In genomic region chr3:50228184-50228763, GRCh38 we compare ENCODE assay signal across 10 cellular contexts. TPM values are rescaled to one million over a fixed set of nuclear protein-coding genes. Genes with fewer than 3 reads are reported as not detected.
DNase-seq lines count a peak whose midpoint lies in the region; ATAC-seq, FAIRE-seq and TF ChIP-seq lines count a peak whose summit lies in the region.
"Not testable (repeated sequence)": the region's sequence is repeated elsewhere in the genome, so short reads cannot be mapped to it uniquely, and the experiment has no call there.
"Had no signal": no experiment of that assay in that cellular context is flagged by ENCODE, and none has a peak within 500 bp of the region (broad histone marks: within the 10 kb centered on the region; RNA-seq: fewer than 3 reads in every experiment).

No MANE protein-coding gene starts in this region.

- H2AK5ac ChIP-seq in neuronal stem cell (ENCODE audit: low read depth, low read length), result peak overlapping the region; percentile 99

- not testable (repeated sequence) for H3K9me3 Mint-ChIP-seq in CD4-positive, CD25-positive, alpha-beta regulatory T cell; IgD-negative memory B cell; T-helper 1 cell treated with Interleukin-12 subunit alpha and Interleukin-12 subunit beta and Interleukin-4 antibody, amounts not matched to agents 30 μg/mL and 1 μg/mL, for 36 hours

- not testable (repeated sequence) for H3K27me3 ChIP-seq in CD4-positive, CD25-positive, alpha-beta regulatory T cell (ENCODE audit: control insufficient read depth, insufficient read depth, low read length)
- H3K27me3 ChIP-seq in adipocyte (replicated peaks; ENCODE audit: control insufficient read depth, insufficient read depth, low read length), result peaks cover 12% of the 10 kb centered on the region
- peaks cover 0 to 12% (median 6%) of the 10 kb centered on the region in 3 experiments for H3K27me3 ChIP-seq in neuronal stem cell (ENCODE audit: control insufficient read depth in 3 of 3, insufficient read depth in 3 of 3, low read depth in 1 of 3, low read length in 3 of 3)

- H3K27ac Mint-ChIP-seq in CD4-positive, CD25-positive, alpha-beta regulatory T cell, result peak overlapping the region; percentile 71 to 93 (median 92)
- peak overlapping the region; percentile 70 to 94 (median 86) for H3K27ac Mint-ChIP-seq in IgD-negative memory B cell
- H3K27ac Mint-ChIP-seq in T-helper 1 cell treated with Interleukin-12 subunit alpha and Interleukin-12 subunit beta and Interleukin-4 antibody, amounts not matched to agents 30 μg/mL and 1 μg/mL, for 36 hours, result peak overlapping the region; percentile 91

- not testable (repeated sequence) for FAIRE-seq in kidney (lab: Jason Lieb, UNC)

- not testable (repeated sequence) for H4K91ac ChIP-seq in neuronal stem cell (ENCODE audit: low read depth, low read length, poor library complexity)

- peaks cover 19% of the 10 kb centered on the region for H3K4me1 ChIP-seq in CD4-positive, CD25-positive, alpha-beta regulatory T cell (ENCODE audit: control insufficient read depth, insufficient read depth, low read length, poor library complexity, severe bottlenecking)
- H3K4me1 ChIP-seq in adipocyte (ENCODE audit: control insufficient read depth, insufficient read depth, low read length), result not testable (repeated sequence)
- H3K4me1 ChIP-seq in kidney (ENCODE audit: control insufficient read depth in 1 of 2, insufficient read depth in 1 of 2, low read depth in 1 of 2, low read length in 2 of 2) (peaks cover 0 to 18% of the 10 kb centered on the region in 2 donors), neuronal stem cell (ENCODE audit: control insufficient read depth in 2 of 2, insufficient read depth in 1 of 2, low read depth in 1 of 2, low read length in 2 of 2) (peaks cover 23 to 38% of the 10 kb centered on the region in 2 donors)

- H2BK15ac ChIP-seq in neuronal stem cell (ENCODE audit: low read length), result peak overlapping the region; percentile 2

- not testable (repeated sequence) for H3K9me3 ChIP-seq in CD4-positive, CD25-positive, alpha-beta regulatory T cell (ENCODE audit: control insufficient read depth in 2 of 2, low read length in 2 of 2); adipocyte (ENCODE audit: control insufficient read depth, low read length); kidney (ENCODE audit: control insufficient read depth in 1 of 2, low read length in 2 of 2); neuronal stem cell (replicated peaks in 1 of 2; ENCODE audit: control insufficient read depth in 2 of 2, insufficient read depth in 1 of 2, low read depth in 1 of 2, low read length in 2 of 2)

- H3K23ac ChIP-seq in neuronal stem cell (ENCODE audit: low read depth, low read length, poor library complexity), result peak overlapping the region; percentile 8

- peak overlapping the region; percentile 90 to 100 (median 96) for H3K4me3 Mint-ChIP-seq in CD4-positive, CD25-positive, alpha-beta regulatory T cell
- H3K4me3 Mint-ChIP-seq in IgD-negative memory B cell, result peak overlapping the region; percentile 84 to 99 (median 94)
- peak overlapping the region; percentile 96 for H3K4me3 Mint-ChIP-seq in T-helper 1 cell treated with Interleukin-12 subunit alpha and Interleukin-12 subunit beta and Interleukin-4 antibody, amounts not matched to agents 30 μg/mL and 1 μg/mL, for 36 hours

- H3K18ac ChIP-seq in neuronal stem cell (ENCODE audit: low read length), result peak overlapping the region; percentile 100

- H3K4me1 Mint-ChIP-seq in CD4-positive, CD25-positive, alpha-beta regulatory T cell, result peaks cover 0 to 36% (median 13%) of the 10 kb centered on the region in 4 donors
- H3K4me1 Mint-ChIP-seq in IgD-negative memory B cell, result peaks cover 17 to 30% (median 30%) of the 10 kb centered on the region in 3 donors
- peaks cover 23% of the 10 kb centered on the region for H3K4me1 Mint-ChIP-seq in T-helper 1 cell treated with Interleukin-12 subunit alpha and Interleukin-12 subunit beta and Interleukin-4 antibody, amounts not matched to agents 30 μg/mL and 1 μg/mL, for 36 hours (ENCODE audit: low read depth)

- H3K4ac ChIP-seq in neuronal stem cell (ENCODE audit: low read length), result peak overlapping the region; percentile 5

- H2BK5ac ChIP-seq in neuronal stem cell (ENCODE audit: low read length), result peak overlapping the region; percentile 99

- not testable (repeated sequence) for ATAC-seq in CD4-positive, CD25-positive, alpha-beta regulatory T cell (ENCODE audit: low read depth in 2 of 2)

- H3K27ac ChIP-seq in CD4-positive, CD25-positive, alpha-beta regulatory T cell (ENCODE audit: insufficient read depth, low read length, poor library complexity, severe bottlenecking), result peak overlapping the region; percentile 68
- H3K27ac ChIP-seq in epithelial cell of prostate (peak overlapping the region; percentile 73), kidney (ENCODE audit: low read depth in 2 of 2, low read length in 2 of 2) (peak overlapping the region; percentile 58 to 89), neuronal stem cell (replicated peaks; ENCODE audit: low read length) (peak overlapping the region; percentile 98), temporal lobe (ENCODE audit: low read depth, low read length) (peak overlapping the region; percentile 79)

- H3K4me2 ChIP-seq in neuronal stem cell (ENCODE audit: insufficient read depth, low read length, poor library complexity, severe bottlenecking), result peak overlapping the region; percentile 83

- peak overlapping the region; percentile 88 for H2AFZ ChIP-seq in neuronal stem cell (ENCODE audit: low read length)

- H2BK12ac ChIP-seq in neuronal stem cell (ENCODE audit: low read length), result peak overlapping the region; percentile 99

- H3K79me1 ChIP-seq in neuronal stem cell (ENCODE audit: low read depth, low read length), result not testable (repeated sequence)

- not testable (repeated sequence) for H3K14ac ChIP-seq in neuronal stem cell (ENCODE audit: low read length)

- H3K27me3 Mint-ChIP-seq in CD4-positive, CD25-positive, alpha-beta regulatory T cell, result peaks cover 11% of the 10 kb centered on the region
- H3K27me3 Mint-ChIP-seq in IgD-negative memory B cell, result not testable (repeated sequence)
- H3K27me3 Mint-ChIP-seq in T-helper 1 cell treated with Interleukin-12 subunit alpha and Interleukin-12 subunit beta and Interleukin-4 antibody, amounts not matched to agents 30 μg/mL and 1 μg/mL, for 36 hours (ENCODE audit: low read depth), result peaks cover 12% of the 10 kb centered on the region

- not testable (repeated sequence) for H4K8ac ChIP-seq in neuronal stem cell (ENCODE audit: low read depth, low read length)

- DNase-seq in CD4-positive, CD25-positive, alpha-beta regulatory T cell; adipocyte (ENCODE audit: low read depth); epithelial cell of prostate (ENCODE audit: low read depth, low spot score); kidney; neuronal stem cell (ENCODE audit: low spot score): not testable (repeated sequence)

- H2BK120ac ChIP-seq in neuronal stem cell (ENCODE audit: low read depth, low read length), result not testable (repeated sequence)

- intact Hi-C loops in kidney (cut with DNase I), result loop anchor here (5.0 kb wide), 1 partner anchor 44 kb away; no protein-coding TSS in a partner anchor

- not testable (repeated sequence) for TF ChIP-seq CTCF in kidney (IDR thresholded peaks at IDR 0.05; ENCODE audit: borderline replicate concordance, extremely low read depth, insufficient read depth)

- peak overlapping the region; percentile 75 for H3K4me3 ChIP-seq in CD4-positive, CD25-positive, alpha-beta regulatory T cell (ENCODE audit: low read depth, low read length)
- H3K4me3 ChIP-seq in adipocyte (ENCODE audit: low read length), result peak overlapping the region; percentile 89
- peak overlapping the region; percentile 63 to 90 for H3K4me3 ChIP-seq in kidney (ENCODE audit: low read length in 2 of 2)
- peak overlapping the region; percentile 88 for H3K4me3 ChIP-seq in neuronal stem cell (ENCODE audit: low read length in 2 of 2)

- WGBS in neuronal stem cell (ENCODE audit: extremely low coverage in 2 of 2, insufficient read length in 2 of 2, insufficient replicate concordance in 1 of 2), 2 donors, result no CpG with 5 or more reads among the region's 15 CpGs

- H3K36me3 Mint-ChIP-seq in CD4-positive, CD25-positive, alpha-beta regulatory T cell; IgD-negative memory B cell; T-helper 1 cell treated with Interleukin-12 subunit alpha and Interleukin-12 subunit beta and Interleukin-4 antibody, amounts not matched to agents 30 μg/mL and 1 μg/mL, for 36 hours (ENCODE audit: low read depth): not testable (repeated sequence)

- H3K9ac ChIP-seq in adipocyte (ENCODE audit: low read length) (peak overlapping the region; percentile 93), kidney (ENCODE audit: low read length in 2 of 2) (peak overlapping the region in 1 of 2 donors; percentile 27), neuronal stem cell (ENCODE audit: low read depth, low read length, poor library complexity) (peak overlapping the region; percentile 71)

- H3K36me3 ChIP-seq in CD4-positive, CD25-positive, alpha-beta regulatory T cell (ENCODE audit: control insufficient read depth, insufficient read depth, low read length); adipocyte (ENCODE audit: control insufficient read depth, insufficient read depth, low read length, severe bottlenecking); kidney (ENCODE audit: control insufficient read depth in 1 of 2, insufficient read depth in 2 of 2, low read length in 2 of 2); neuronal stem cell (replicated peaks in 1 of 2; ENCODE audit: control insufficient read depth in 2 of 2, insufficient read depth in 2 of 2, low read length in 2 of 2): not testable (repeated sequence)

RNA-seq across cellular contexts. Expression of gene GNAI2, which starts 7.7 kb away (rescaled TPM):
- total RNA-seq in CD4-positive, CD25-positive, alpha-beta regulatory T cell, result 373 TPM
- 100 to 1,000 TPM; 544 to 696 (median 614) TPM for polyA plus RNA-seq in CD4-positive, CD25-positive, alpha-beta regulatory T cell
- polyA plus RNA-seq in IgD-negative memory B cell, result 689 TPM
- 245 TPM for total RNA-seq in kidney
- polyA plus RNA-seq in kidney (ENCODE audit: insufficient read depth, low read depth, low replicate concordance), result 141 TPM
- polyA plus RNA-seq in neuronal stem cell (2013, experiment 1 of 2), result 457 TPM
- polyA plus RNA-seq in neuronal stem cell (2013, experiment 2 of 2), result 458 TPM
- 83.1 TPM for total RNA-seq in temporal lobe

RNA-seq across cellular contexts. Expression of gene SLC38A3, which starts 23.2 kb away (rescaled TPM):
- total RNA-seq in CD4-positive, CD25-positive, alpha-beta regulatory T cell, result not detected
- polyA plus RNA-seq in CD4-positive, CD25-positive, alpha-beta regulatory T cell, result not detected
- polyA plus RNA-seq in IgD-negative memory B cell (not detected), kidney (ENCODE audit: insufficient read depth, low read depth, low replicate concordance) (4.2 TPM)
- total RNA-seq in kidney (1.6 TPM), temporal lobe (5.4 TPM)
- 3.5 TPM for polyA plus RNA-seq in neuronal stem cell (2013, experiment 1 of 2)
- polyA plus RNA-seq in neuronal stem cell (2013, experiment 2 of 2), result 3.2 TPM

RNA-seq across cellular contexts. Expression of gene GNAT1, which starts 36.9 kb away (rescaled TPM):
- not detected for total RNA-seq in CD4-positive, CD25-positive, alpha-beta regulatory T cell
- polyA plus RNA-seq in CD4-positive, CD25-positive, alpha-beta regulatory T cell, result not detected
- not detected for polyA plus RNA-seq in IgD-negative memory B cell
- total RNA-seq in kidney, result not detected
- not detected for polyA plus RNA-seq in kidney (ENCODE audit: insufficient read depth, low read depth, low replicate concordance)
- polyA plus RNA-seq in neuronal stem cell (2013, experiment 1 of 2), result 0.03 TPM
- 0.04 TPM for polyA plus RNA-seq in neuronal stem cell (2013, experiment 2 of 2)
- total RNA-seq in temporal lobe, result not detected
- total RNA-seq: SK-MEL-5 had no signal

RNA-seq across cellular contexts. Expression of gene SEMA3B, which starts 40.7 kb away (rescaled TPM):
- total RNA-seq in CD4-positive, CD25-positive, alpha-beta regulatory T cell, result 1.7 TPM
- polyA plus RNA-seq in CD4-positive, CD25-positive, alpha-beta regulatory T cell, result not detected
- polyA plus RNA-seq in IgD-negative memory B cell, result not detected
- total RNA-seq in kidney, result 96.1 TPM
- polyA plus RNA-seq in kidney (ENCODE audit: insufficient read depth, low read depth, low replicate concordance), result 99.9 TPM
- 5.0 TPM for polyA plus RNA-seq in neuronal stem cell (2013, experiment 1 of 2)
- 5.2 TPM for polyA plus RNA-seq in neuronal stem cell (2013, experiment 2 of 2)
- 3.2 TPM for total RNA-seq in temporal lobe

RNA-seq across cellular contexts. Expression of gene LSMEM2, which starts 50.6 kb away (rescaled TPM):
- not detected for total RNA-seq in CD4-positive, CD25-positive, alpha-beta regulatory T cell
- under 1 TPM in 1 of 4 donors, not detected in 3; 0.22 TPM for polyA plus RNA-seq in CD4-positive, CD25-positive, alpha-beta regulatory T cell
- polyA plus RNA-seq in IgD-negative memory B cell (0.30 TPM), kidney (ENCODE audit: insufficient read depth, low read depth, low replicate concordance) (0.62 TPM)
- total RNA-seq in kidney (0.22 TPM), temporal lobe (not detected)
- polyA plus RNA-seq in neuronal stem cell (2013, experiment 1 of 2), result 0.28 TPM
- 0.21 TPM for polyA plus RNA-seq in neuronal stem cell (2013, experiment 2 of 2)
- total RNA-seq: left lobe of liver, SK-MEL-5 had no signal
